ENCODE assay signal across 22 cellular contexts in genomic region chr5:27778121-27778520, GRCh38.
"Had no signal": no experiment of that assay in that cellular context is flagged by ENCODE, and none has a peak within 500 bp of the region (broad histone marks: within the 10 kb centered on the region; RNA-seq: fewer than 3 reads in every experiment).

No MANE protein-coding gene starts in this region.

- ATAC-seq: gastrocnemius medialis; left cardiac atrium; lower lobe of right lung; natural killer cell treated with Interleukin-12 subunit alpha and Interleukin-12 subunit beta and Interleukin-15 and Interleukin-18, amount 100 ng/mL, for 72 hours; right lobe of liver; stimulated activated effector memory CD8-positive, alpha-beta T cell treated with anti-CD3 and anti-CD28 coated beads, Interleukin-12 subunit alpha, Interleukin-12 subunit beta, amount 100 ng/mL, for 72 hours; stimulated activated naive CD8-positive, alpha-beta T cell treated with anti-CD3 and anti-CD28 coated beads, Interleukin-15, Interleukin-2, amounts not matched to agents 100 U/mL and 50 U/mL, for 24 hours had no signal

- DNase-seq: effector CD4-positive, alpha-beta T cell; gastrocnemius medialis; kidney; left cardiac atrium; left ventricle myocardium inferior; lower lobe of right lung; midbrain; retina; right lobe of liver; stimulated activated CD4-positive, alpha-beta T cell treated with anti-CD3 and anti-CD28 coated beads, Interleukin-4, amount 100 ng/mL, for 1 hour; stimulated activated CD8-positive, alpha-beta memory T cell treated with anti-CD3 and anti-CD28 coated beads, Interleukin-4, amount 100 ng/mL, for 48 hours; stimulated activated naive CD8-positive, alpha-beta T cell treated with anti-CD3 and anti-CD28 coated beads, Interleukin-15, Interleukin-2, amounts not matched to agents 100 U/mL and 50 U/mL, for 24 hours; thyroid gland; upper lobe of left lung had no signal

- FAIRE-seq: kidney had no signal

- H3K36me3 ChIP-seq: esophagus muscularis mucosa, gastrocnemius medialis, left ventricle myocardium inferior, lower lobe of right lung, neural progenitor cell, prostate gland, right lobe of liver, suprapubic skin, thyroid gland, upper lobe of left lung, vagina had no signal

- H3K4me3 ChIP-seq: coronary artery, esophagus muscularis mucosa, gastrocnemius medialis, left ventricle myocardium inferior, lower lobe of right lung, neural progenitor cell, prostate gland, right lobe of liver, suprapubic skin, thyroid gland, upper lobe of left lung, vagina had no signal

- H3K27me3 ChIP-seq: esophagus muscularis mucosa, gastrocnemius medialis, neural progenitor cell, right lobe of liver, suprapubic skin, thyroid gland, upper lobe of left lung, vagina had no signal
